29 cellular contexts compared by ENCODE assay signal in the genomic region with DNA sequence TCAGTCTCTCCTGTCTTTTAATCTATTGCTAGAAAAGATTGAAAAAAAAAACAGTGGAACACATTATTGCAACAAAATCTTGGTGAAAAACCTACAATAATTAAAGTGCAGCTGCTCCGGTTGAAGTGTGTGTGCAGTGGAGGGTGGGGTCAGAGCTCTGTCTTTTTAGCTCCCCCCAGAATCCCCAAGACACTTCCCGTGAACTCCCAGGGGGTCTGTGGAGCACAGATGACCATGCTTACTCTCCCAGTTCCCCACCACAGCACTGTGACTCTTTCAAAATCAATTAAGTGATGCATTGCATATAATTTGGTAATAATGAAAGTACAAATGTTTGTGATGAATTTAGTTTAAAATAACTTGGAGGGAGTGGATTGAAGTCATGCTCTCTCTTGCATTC. TPM values are rescaled to one million over a fixed set of nuclear protein-coding genes. Genes with fewer than 3 reads are reported as not detected.
"Had no signal": no experiment of that assay in that cellular context is flagged by ENCODE, and none has a peak within 500 bp of the region (broad histone marks: within the 10 kb centered on the region; RNA-seq: fewer than 3 reads in every experiment).

No MANE protein-coding gene starts in this region.

- H3K27ac ChIP-seq: coronary artery, esophagus muscularis mucosa, gastroesophageal sphincter, heart right ventricle, testis, uterus had no signal

- DNase-seq: activated B cell treated with CpG ODN at 0.5 μM for 24 hours; activated CD4-positive, alpha-beta memory T cell treated with anti-CD3 and anti-CD28 coated beads, Interleukin-2, amount 10 ng/mL, durations not matched to agents 7 days and 5 days; activated CD4-positive, alpha-beta T cell treated with anti-CD3 and anti-CD28 coated beads for 48 hours; activated effector memory CD4-positive, alpha-beta T cell treated with anti-CD3 and anti-CD28 coated beads, Interleukin-2, amount 50 U/mL, for 16 hours; activated naive CD4-positive, alpha-beta T cell treated with anti-CD3 and anti-CD28 coated beads, Interleukin-2, amount 50 U/mL, for 16 hours; activated naive CD8-positive, alpha-beta T cell treated with anti-CD3 and anti-CD28 coated beads, Interleukin-2, amount 50 U/mL, for 24 hours; cerebellar nuclear complex; islet precursor cell; left cardiac atrium; mesenchymal stem cell; mucosa of descending colon; naive B cell; stimulated activated CD4-positive, alpha-beta T cell treated with anti-CD3 and anti-CD28 coated beads, Interleukin-15, amount 100 ng/mL, for 24 hours; stimulated activated naive CD4-positive, alpha-beta T cell; T1000; testis; trophoblast cell; uterus had no signal

- H3K27me3 ChIP-seq: gastroesophageal sphincter, heart right ventricle, testis, uterus had no signal

- H3K4me2 ChIP-seq: smooth muscle cell had no signal

- H3K4me1 ChIP-seq: esophagus muscularis mucosa, gastroesophageal sphincter, heart right ventricle, testis, uterus had no signal

- ATAC-seq: activated naive CD8-positive, alpha-beta T cell treated with anti-CD3 and anti-CD28 coated beads, Interleukin-2, amount 50 U/mL, for 24 hours; gastroesophageal sphincter; left cardiac atrium; mucosa of descending colon; sciatic nerve had no signal

- H3K4me3 ChIP-seq: coronary artery, esophagus muscularis mucosa, gastroesophageal sphincter, heart right ventricle, mucosa of descending colon, smooth muscle cell, testis, uterus had no signal

- H3K36me3 ChIP-seq: esophagus muscularis mucosa, gastroesophageal sphincter, heart right ventricle, uterus had no signal

- H3K9me3 ChIP-seq: mucosa of descending colon, testis, uterus had no signal

RNA-seq across cellular contexts. Expression of a gene that starts 15.7 kb away (rescaled TPM):
- total RNA-seq: activated B cell treated with CpG ODN at 0.5 μM for 24 hours; activated CD4-positive, alpha-beta memory T cell treated with anti-CD3 and anti-CD28 coated beads, Interleukin-2, amount 10 ng/mL, durations not matched to agents 7 days and 5 days; sciatic nerve; smooth muscle cell had no signal
- polyA plus RNA-seq: liver had no signal

RNA-seq across cellular contexts. Expression of a gene that starts 22.6 kb away (rescaled TPM):
- total RNA-seq: activated B cell treated with CpG ODN at 0.5 μM for 24 hours; activated CD4-positive, alpha-beta memory T cell treated with anti-CD3 and anti-CD28 coated beads, Interleukin-2, amount 10 ng/mL, durations not matched to agents 7 days and 5 days; esophagus muscularis mucosa; gastroesophageal sphincter; heart right ventricle; left cardiac atrium; mucosa of descending colon; neural crest cell; omental fat pad; posterior vena cava; renal cortical epithelial cell; sciatic nerve; smooth muscle cell had no signal
- polyA plus RNA-seq: heart right ventricle, liver, smooth muscle cell had no signal
